In the genomic region with DNA sequence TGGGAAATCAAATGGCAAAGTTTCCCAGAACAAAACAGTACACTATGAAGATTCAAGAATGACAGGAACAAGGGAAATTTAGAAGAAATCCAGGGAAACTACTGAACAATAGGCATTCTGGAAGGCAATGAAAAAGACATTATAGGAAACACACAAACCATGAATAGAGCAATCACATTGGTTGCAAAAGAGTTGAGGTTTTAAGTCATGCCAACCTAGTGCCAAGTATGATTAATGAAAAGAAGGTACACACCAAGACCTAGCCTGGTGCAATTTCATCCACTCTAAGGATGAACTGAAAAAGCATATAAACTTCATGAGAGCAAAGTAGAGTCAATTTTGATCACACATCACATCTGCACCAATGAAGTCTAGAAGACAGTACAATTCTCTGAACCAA, we compare ENCODE assay signal across 22 cellular contexts.
DNase-seq lines count a peak whose midpoint lies in the region; ATAC-seq, FAIRE-seq and TF ChIP-seq lines count a peak whose summit lies in the region.
"Had no signal": no experiment of that assay in that cellular context is flagged by ENCODE, and none has a peak within 500 bp of the region (broad histone marks: within the 10 kb centered on the region; RNA-seq: fewer than 3 reads in every experiment).

No MANE protein-coding gene starts in this region.

- no peak for TF ChIP-seq CTCF in D721Med (IDR thresholded peaks at IDR 0.05; ENCODE audit: insufficient read depth, missing control alignments)
- TF ChIP-seq CTCF in cardiac fibroblast (IDR thresholded peaks at IDR 0.05; ENCODE audit: low read depth, low read length) = no peak

- ATAC-seq in GM21529 (IDR thresholded peaks at IDR 0.05; ENCODE audit: unreplicated experiment) = no peak
- ATAC-seq: PC-3, Right ventricle myocardium inferior had no signal

- no peak overlapping the region for H3K4me3 ChIP-seq in cardiac fibroblast (replicated peaks in 1 of 2; ENCODE audit: low read depth in 2 of 2, low read length in 2 of 2)
- H3K4me3 ChIP-seq: BLaER1, SJCRH30 had no signal

- FAIRE-seq in D721Med (lab: Jason Lieb, UNC) = peak; percentile 38
- FAIRE-seq in RCC 7860 (lab: Jason Lieb, UNC) = peak; percentile 30
- FAIRE-seq: H54 had no signal

- no peak for DNase-seq in D721Med (ENCODE audit: insufficient read length, low spot score)
- DNase-seq in RCC 7860 (ENCODE audit: low spot score) = peak; percentile 10
- peak; percentile 27 to 34 for DNase-seq in cardiac fibroblast (ENCODE audit: low read depth in 2 of 2)
- DNase-seq in renal cortical epithelial cell (ENCODE audit: low read depth) = peak; percentile 70
- no peak for DNase-seq in DMS79 (lab: John Stamatoyannopoulos, UW)
- DNase-seq in NCI-H1436 (lab: John Stamatoyannopoulos, UW) = no peak
- DNase-seq: CD4-positive, CD25-positive, alpha-beta regulatory T cell; IMR-90; NCI-H1105; NCI-H146; NCI-H1930; NCI-H2107; NCI-H446 treated with DMSO at 0.1 percent for 48 hours; NCI-H526; NCI-H82; NK-92 treated with Interleukin-12 subunit alpha and Interleukin-12 subunit beta, amount 100 ng/mL, for 24 hours; PC-3; SJCRH30 had no signal

Comparison
In these comparisons a context has a peak if more than half of its experiments do, and no peak if none do; other contexts are left out.
1. DNase-seq: peak in RCC 7860 (single experiment), cardiac fibroblast (2 of 2) and renal cortical epithelial cell (single experiment); none in D721Med (single experiment), DMS79 (single experiment) and NCI-H1436 (single experiment).